ENCODE assay signal across 12 cellular contexts in the genomic region with DNA sequence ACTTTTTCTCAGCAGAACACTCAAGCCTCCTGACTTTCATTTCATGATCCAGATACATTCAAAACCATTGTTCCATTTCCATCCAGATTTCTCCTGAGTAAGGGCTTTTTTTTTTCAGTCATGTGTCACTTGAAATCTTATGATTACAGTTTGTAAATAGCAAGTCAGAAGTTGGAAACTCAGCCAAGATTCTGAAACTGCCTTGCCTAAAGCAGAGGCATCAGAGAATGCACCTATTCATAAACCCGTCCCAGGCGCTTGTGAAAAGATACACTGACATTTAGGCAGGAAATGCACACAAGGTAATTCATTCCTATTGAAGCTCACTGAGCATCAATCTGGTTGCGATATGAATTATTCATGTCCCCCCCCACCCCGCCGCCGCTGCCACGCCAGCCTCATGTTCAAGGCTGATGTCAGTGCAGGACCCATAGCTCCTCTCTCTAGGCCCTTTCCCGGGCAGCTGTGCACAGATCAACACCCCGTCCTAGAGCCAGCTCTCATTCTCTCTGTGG. TPM values are rescaled to one million over a fixed set of nuclear protein-coding genes. Genes with fewer than 3 reads are reported as not detected.
DNase-seq lines count a peak whose midpoint lies in the region; ATAC-seq lines count a peak whose summit lies in the region.
"Had no signal": no experiment of that assay in that cellular context is flagged by ENCODE, and none has a peak within 500 bp of the region (broad histone marks: within the 10 kb centered on the region; RNA-seq: fewer than 3 reads in every experiment).

No MANE protein-coding gene starts in this region.

- DNase-seq in Jurkat, Clone E6-1 (ENCODE audit: low read depth, low spot score): peak; percentile 72
- DNase-seq in activated CD8-positive, alpha-beta memory T cell treated with anti-CD3 and anti-CD28 coated beads, Interleukin-2, amount 50 U/mL, for 4 hours: peak; percentile 77
- peak; percentile 10 to 45 (median 24) for DNase-seq in effector memory CD4-positive, alpha-beta T cell
- DNase-seq in stimulated activated CD4-positive, alpha-beta T cell treated with anti-CD3 and anti-CD28 coated beads, TNF-alpha, amount 100 ng/mL, for 1 hour (ENCODE audit: low read depth in 3 of 3, low spot score in 1 of 3): peak; percentile 35 to 60 (median 41)
- DNase-seq in DMS53 treated with DMSO at 0.1 percent for 48 hours (lab: John Stamatoyannopoulos, UW; ENCODE audit: unreplicated experiment) (no peak), GM19238 (ENCODE audit: insufficient read length, low spot score) (no peak), Right ventricle myocardium superior (no peak)
- DNase-seq: cerebellar nuclear complex, IMR-90, kidney had no signal

- no peaks in the 10 kb centered on the region for H3K36me3 ChIP-seq in effector memory CD4-positive, alpha-beta T cell (ENCODE audit: control insufficient read depth, insufficient read depth, low read length)

- H3K9me3 ChIP-seq in effector memory CD4-positive, alpha-beta T cell (ENCODE audit: control insufficient read depth, low read length): no peaks in the 10 kb centered on the region

- H3K27me3 ChIP-seq in effector memory CD4-positive, alpha-beta T cell (replicated peaks; ENCODE audit: control insufficient read depth, insufficient read depth, low read length, poor library complexity, severe bottlenecking): no peaks in the 10 kb centered on the region

- peak overlapping the region; percentile 52 for H3K27ac ChIP-seq in effector memory CD4-positive, alpha-beta T cell (ENCODE audit: insufficient read depth, low read length, poor library complexity, severe bottlenecking)

- no peak overlapping the region for H3K4me3 ChIP-seq in Jurkat, Clone E6-1 (ENCODE audit: low read length)
- H3K4me3 ChIP-seq in effector memory CD4-positive, alpha-beta T cell (ENCODE audit: insufficient read depth, low read depth, low read length, poor library complexity, severe bottlenecking): peak overlapping the region; percentile 5

- intact Hi-C loops in Right ventricle myocardium superior (cut with DNase I): no loop called here

- ATAC-seq in HG02970 (IDR thresholded peaks at IDR 0.05; ENCODE audit: low FRiP score, unreplicated experiment): no peak
- no peak for ATAC-seq in Right ventricle myocardium superior (ENCODE audit: poor library complexity)
- ATAC-seq: Panc1 had no signal

- H3K4me1 ChIP-seq in effector memory CD4-positive, alpha-beta T cell (ENCODE audit: control insufficient read depth, insufficient read depth, low read length, poor library complexity, severe bottlenecking): peaks cover 54% of the 10 kb centered on the region

RNA-seq across cellular contexts. Expression of gene MGAT4A, which starts 30.4 kb away (rescaled TPM):
- polyA plus RNA-seq in Jurkat, Clone E6-1 (2012; ENCODE audit: insufficient read depth, insufficient read length): 16.3 TPM
- total RNA-seq in Right ventricle myocardium superior: 20.0 TPM
- polyA plus RNA-seq: IMR-90 had no signal

Comparison
In these comparisons a context has a peak if more than half of its experiments do, and no peak if none do; other contexts are left out.
1. DNase-seq: peak in Jurkat, Clone E6-1 (single experiment), activated CD8-positive, alpha-beta memory T cell treated with anti-CD3 and anti-CD28 coated beads, Interleukin-2, amount 50 U/mL, for 4 hours (single experiment), effector memory CD4-positive, alpha-beta T cell (3 of 3) and stimulated activated CD4-positive, alpha-beta T cell treated with anti-CD3 and anti-CD28 coated beads, TNF-alpha, amount 100 ng/mL, for 1 hour (3 of 3); none in DMS53 treated with DMSO at 0.1 percent for 48 hours (single experiment), GM19238 (single experiment) and Right ventricle myocardium superior (single experiment).